ENCODE assay signal across 16 cellular contexts in the genomic region with DNA sequence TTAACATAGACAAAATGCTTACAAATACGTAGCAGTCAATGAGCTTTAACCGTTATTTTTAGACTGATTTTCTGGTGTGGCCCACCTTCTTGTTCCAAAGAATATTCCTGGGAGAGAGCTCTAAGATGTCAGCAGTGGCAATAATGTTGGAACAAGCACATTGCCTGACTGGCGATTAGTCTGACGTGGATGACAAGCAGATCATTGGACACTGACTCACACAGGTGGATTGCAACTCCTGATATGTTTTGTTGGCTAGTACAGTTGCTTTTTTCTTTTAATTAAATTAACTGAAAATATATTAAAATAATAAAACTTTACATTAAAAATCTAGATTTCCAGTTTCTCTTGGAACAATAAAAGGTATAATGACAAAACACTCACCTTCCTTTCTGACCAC.
DNase-seq lines count a peak whose midpoint lies in the region; ATAC-seq, FAIRE-seq and TF ChIP-seq lines count a peak whose summit lies in the region.
"Had no signal": no experiment of that assay in that cellular context is flagged by ENCODE, and none has a peak within 500 bp of the region (broad histone marks: within the 10 kb centered on the region; RNA-seq: fewer than 3 reads in every experiment).

No MANE protein-coding gene starts in this region.

- H3K27me3 ChIP-seq in PC-3 (ENCODE audit: low read length) (0 out of 2 replicates have a peak, but pooled peaks cover 18% of the 10 kb centered on the region), bronchial epithelial cell (ENCODE audit: control insufficient read depth, insufficient read depth, low read length) (no peaks in the 10 kb centered on the region), keratinocyte (ENCODE audit: control insufficient read depth, extremely low read depth, insufficient read depth, low read length) (no peaks in the 10 kb centered on the region)

- H3K4me1 Mint-ChIP-seq in progenitor cell of endocrine pancreas (ENCODE audit: low read depth) = peaks cover 5% of the 10 kb centered on the region
- H3K4me1 Mint-ChIP-seq: B cell had no signal

- H3K27me3 Mint-ChIP-seq in progenitor cell of endocrine pancreas = no peaks in the 10 kb centered on the region
- H3K27me3 Mint-ChIP-seq: CD4-positive, alpha-beta T cell had no signal

- H3K79me2 ChIP-seq in PC-3 (ENCODE audit: low read length) = no peaks in the 10 kb centered on the region
- peaks cover 4% of the 10 kb centered on the region for H3K79me2 ChIP-seq in keratinocyte (ENCODE audit: control insufficient read depth, insufficient read depth, low read length)

- no peaks in the 10 kb centered on the region for H3K9me3 ChIP-seq in PC-3 (ENCODE audit: low read length)
- no peaks in the 10 kb centered on the region for H3K9me3 ChIP-seq in keratinocyte (ENCODE audit: control insufficient read depth, low read depth, low read length)
- H3K9me3 ChIP-seq: HAP-1 had no signal

- FAIRE-seq in bronchial epithelial cell (lab: Jason Lieb, UNC) (no peak), keratinocyte (lab: Jason Lieb, UNC) (peak; percentile 13), RCC 7860 (lab: Jason Lieb, UNC) (no peak)

- no TSS peak for BruUV-seq in PC-3 (replicated peaks; lab: Mats Ljungman, UMichigan)

- H3K4me3 Mint-ChIP-seq in progenitor cell of endocrine pancreas (ENCODE audit: low read depth) = no peak overlapping the region
- H3K4me3 Mint-ChIP-seq: B cell; CD4-positive, alpha-beta T cell had no signal

- H3K9me2 ChIP-seq in PC-3 (replicated peaks; ENCODE audit: low read length) = no peaks in the 10 kb centered on the region

- H3K36me3 Mint-ChIP-seq in progenitor cell of endocrine pancreas (ENCODE audit: insufficient read depth) = no peaks in the 10 kb centered on the region

- H3K4me3 ChIP-seq in PC-3 (ENCODE audit: low read length) = no peak overlapping the region
- H3K4me3 ChIP-seq in bronchial epithelial cell (ENCODE audit: low read depth, low read length) = no peak overlapping the region
- no peak overlapping the region for H3K4me3 ChIP-seq in keratinocyte (ENCODE audit: control insufficient read depth in 2 of 3, extremely low read depth in 1 of 3, insufficient read depth in 2 of 3, low read depth in 1 of 3, low read length in 3 of 3)
- H3K4me3 ChIP-seq: HAP-1 had no signal

- no peaks in the 10 kb centered on the region for H3F3A ChIP-seq in PC-3 (ENCODE audit: low read length, unreplicated experiment)

- H3K4me1 ChIP-seq in PC-3 (ENCODE audit: insufficient read depth, low read length) (no peaks in the 10 kb centered on the region), keratinocyte (ENCODE audit: control insufficient read depth, extremely low read depth, insufficient read depth, low read length) (peaks cover 15% of the 10 kb centered on the region)
- H3K4me1 ChIP-seq: HAP-1 had no signal

- no peak for ATAC-seq in PC-3
- no peak for ATAC-seq in GM21717 (IDR thresholded peaks at IDR 0.05; ENCODE audit: unreplicated experiment)

- H3K27ac ChIP-seq in PC-3 (ENCODE audit: low read length) (no peak overlapping the region), keratinocyte (ENCODE audit: control insufficient read depth, insufficient read depth, low read length) (peak overlapping the region; percentile 65)

- H2AFZ ChIP-seq in PC-3 (ENCODE audit: low read length) (no peak overlapping the region), keratinocyte (ENCODE audit: control insufficient read depth, low read length) (no peak overlapping the region)

- POLR2A ChIA-PET in PC-3 (lab: Charles Lee; ENCODE audit: unreplicated experiment) = no interaction called here

- H3K9me1 ChIP-seq in keratinocyte (ENCODE audit: control insufficient read depth, extremely low read depth, insufficient read depth, low read length) = no peaks in the 10 kb centered on the region

- intact Hi-C loops in PC-3 (cut with micrococcal nuclease) = no loop called here

- H3K9me3 Mint-ChIP-seq in progenitor cell of endocrine pancreas (ENCODE audit: low read depth) = no peaks in the 10 kb centered on the region
- H3K9me3 Mint-ChIP-seq: CD4-positive, alpha-beta T cell had no signal

- dilution Hi-C loops in keratinocyte (cut with MboI; ENCODE audit: extremely low pct_ligation_motif_present, low sequenced_read_pairs) = no loop called here

- H3K9ac ChIP-seq in PC-3 (ENCODE audit: low read length) (no peak overlapping the region), keratinocyte (ENCODE audit: control insufficient read depth, extremely low read depth, insufficient read depth, low read length) (no peak overlapping the region)

- CTCF ChIA-PET in PC-3 (lab: Charles Lee) = no interaction called here

- peak; percentile 30 for DNase-seq in PC-3
- peak; percentile 75 for DNase-seq in bronchial epithelial cell (ENCODE audit: low read depth)
- DNase-seq in keratinocyte (ENCODE audit: low read depth, low spot score) = no peak
- DNase-seq in progenitor cell of endocrine pancreas (ENCODE audit: low spot score, unreplicated experiment) = no peak
- DNase-seq in RCC 7860 (ENCODE audit: low spot score) = no peak
- DNase-seq in Ammon's horn (ENCODE audit: low spot score) = no peak
- DNase-seq in NCI-H82 (lab: John Stamatoyannopoulos, UW) = no peak
- DNase-seq: ACHN; C1 segment of cervical spinal cord; Calu3; CD4-positive, alpha-beta T cell; DMS 273 treated with DMSO at 0.1 percent for 48 hours; GOT3 had no signal

- TF ChIP-seq CTCF in PC-3 (conservative IDR thresholded peaks at IDR 0.05; ENCODE audit: low read depth, low read length) (no peak), bronchial epithelial cell (IDR thresholded peaks at IDR 0.05; ENCODE audit: insufficient read depth, low read length, severe bottlenecking) (no peak), keratinocyte (optimal IDR thresholded peaks at IDR 0.05 in 1 of 3, IDR thresholded peaks at IDR 0.05 in 1 of 3, conservative IDR thresholded peaks at IDR 0.05 in 1 of 3; ENCODE audit: extremely low read depth in 1 of 3, insufficient read depth in 2 of 3, low read length in 3 of 3) (no peak), progenitor cell of endocrine pancreas (IDR thresholded peaks at IDR 0.05; ENCODE audit: unreplicated experiment) (peak; percentile 7)

- no peaks in the 10 kb centered on the region for H4K20me1 ChIP-seq in PC-3 (ENCODE audit: low read length)
- no peaks in the 10 kb centered on the region for H4K20me1 ChIP-seq in keratinocyte (ENCODE audit: control insufficient read depth, extremely low read depth, insufficient read depth, low read length)

- H3K4me2 ChIP-seq in PC-3 (ENCODE audit: low read length) = no peak overlapping the region
- peak overlapping the region; percentile 39 for H3K4me2 ChIP-seq in keratinocyte (ENCODE audit: control insufficient read depth, extremely low read depth, insufficient read depth, low read depth, low read length)

- no peak overlapping the region for H3K27ac Mint-ChIP-seq in progenitor cell of endocrine pancreas
- H3K27ac Mint-ChIP-seq: B cell; CD4-positive, alpha-beta T cell had no signal

- H3K36me3 ChIP-seq in PC-3 (ENCODE audit: low read depth, low read length) = no peaks in the 10 kb centered on the region
- H3K36me3 ChIP-seq in bronchial epithelial cell (ENCODE audit: control insufficient read depth, insufficient read depth, low read length) = no peaks in the 10 kb centered on the region
- H3K36me3 ChIP-seq in keratinocyte (ENCODE audit: control insufficient read depth in 2 of 2, extremely low read depth in 1 of 2, insufficient read depth in 2 of 2, low read length in 2 of 2) = no peaks in the 10 kb centered on the region
- H3K36me3 ChIP-seq: HAP-1 had no signal

Comparison
In these comparisons a context has a peak if more than half of its experiments do, and no peak if none do; other contexts are left out.
1. DNase-seq: peak in PC-3 (single experiment) and bronchial epithelial cell (single experiment); none in keratinocyte (single experiment), progenitor cell of endocrine pancreas (single experiment), RCC 7860 (single experiment), Ammon's horn (single experiment) and NCI-H82 (single experiment).